In the genomic region with DNA sequence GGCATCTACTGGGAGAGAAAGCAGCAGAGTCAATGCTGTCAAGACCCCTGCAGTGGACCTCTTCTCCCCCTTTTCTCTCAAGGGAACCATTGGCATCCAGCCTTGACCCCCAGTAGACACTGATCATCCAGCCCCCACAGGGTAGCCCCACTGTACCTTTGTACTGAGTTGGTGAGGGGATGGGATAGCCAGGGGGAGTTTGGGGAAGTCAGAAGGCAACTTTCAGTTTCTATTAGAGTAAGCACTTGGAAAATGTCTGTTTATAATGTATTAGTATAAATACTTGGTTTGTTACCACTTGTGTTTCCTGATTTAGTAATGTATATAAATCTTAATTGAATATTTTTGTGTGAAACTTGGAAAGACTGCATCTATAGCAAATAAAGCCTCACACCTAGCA, we compare ENCODE assay signal across 22 cellular contexts.
DNase-seq lines count a peak whose midpoint lies in the region; ATAC-seq lines count a peak whose summit lies in the region.
"Had no signal": no experiment of that assay in that cellular context is flagged by ENCODE, and none has a peak within 500 bp of the region (broad histone marks: within the 10 kb centered on the region; RNA-seq: fewer than 3 reads in every experiment).

No MANE protein-coding gene starts in this region.

- no peaks in the 10 kb centered on the region for H3K9me3 Mint-ChIP-seq in stimulated activated naive B cell treated with anti-CD40 and anti-IgM and Interleukin-4, amounts not matched to agents 10 μg/mL and 1 μg/mL and 100 μg/mL, for 72 hours
- H3K9me3 Mint-ChIP-seq: neural progenitor cell; stimulated activated effector memory CD8-positive, alpha-beta T cell treated with anti-CD3 and anti-CD28 coated beads, Interleukin-12 subunit alpha, Interleukin-12 subunit beta, amount 100 ng/mL, for 72 hours had no signal

- DNase-seq in NOMO-1 (lab: John Stamatoyannopoulos, UW; ENCODE audit: unreplicated experiment in 2 of 2) (peak; percentile 7 to 38), germinal center (ENCODE audit: low spot score) (peak; percentile 41), NCI-H1694 (lab: John Stamatoyannopoulos, UW) (no peak), retina (no peak)
- no peak for DNase-seq in stimulated activated naive B cell treated with anti-CD40 and anti-IgM and Interleukin-4, amounts not matched to agents 10 μg/mL and 1 μg/mL and 100 μg/mL, for 72 hours
- DNase-seq in activated CD4-positive, CD25-positive, alpha-beta regulatory T cell treated with anti-CD3 and anti-CD28 coated beads, Interleukin-2, amount 50 U/mL, for 72 hours: no peak
- DNase-seq: activated CD8-positive, alpha-beta T cell treated with anti-CD3 and anti-CD28 coated beads, Interleukin-2, amount 10 ng/mL, durations not matched to agents 7 days and 5 days; activated naive CD4-positive, alpha-beta T cell treated with Interleukin-2 at 50 U/mL for 16 hours; activated T-cell treated with anti-CD3 and anti-CD28 coated beads, Interleukin-2, amount 50 U/mL, for 1 hour; amniotic stem cell; C1 segment of cervical spinal cord; left lung; NCI-H1436; NCI-H510A treated with DMSO at 0.1 percent for 48 hours; NK-92 treated with Interleukin-12 subunit alpha and Interleukin-12 subunit beta, amount 100 ng/mL, for 24 hours; stimulated activated CD4-positive, alpha-beta T cell treated with anti-CD3 and anti-CD28 coated beads, Interleukin-1b, Interleukin-23, amount 100 ng/mL, for 48 hours; transverse colon had no signal

- H3K9me3 ChIP-seq in BLaER1 treated with 17β-estradiol and CSF1 and Interleukin-3, amounts not matched to agents 10 nM and 100 nM (replicated peaks in 1 of 11): no peaks in the 10 kb centered on the region; a peak in 1 of 22 replicates
- H3K9me3 ChIP-seq: left lung, transverse colon had no signal

- H3K36me3 Mint-ChIP-seq in stimulated activated naive B cell treated with anti-CD40 and anti-IgM and Interleukin-4, amounts not matched to agents 10 μg/mL and 1 μg/mL and 100 μg/mL, for 72 hours: peaks cover 8 to 19% of the 10 kb centered on the region in 2 donors

- H3K9ac ChIP-seq in BLaER1 treated with 17β-estradiol and CSF1 and Interleukin-3, amounts not matched to agents 10 nM and 100 nM: no peak overlapping the region
- H3K9ac ChIP-seq: neural progenitor cell had no signal

- peak overlapping the region; percentile 19 to 91 (median 56); a peak in 19 of 22 replicates for H3K4me2 ChIP-seq in BLaER1 treated with 17β-estradiol and CSF1 and Interleukin-3, amounts not matched to agents 10 nM and 100 nM
- H3K4me2 ChIP-seq: neural progenitor cell had no signal

- H3K4me1 ChIP-seq in BLaER1 treated with 17β-estradiol and CSF1 and Interleukin-3, amounts not matched to agents 10 nM and 100 nM: peaks cover 10 to 26% (median 15%) of the 10 kb centered on the region in 10 experiments
- H3K4me1 ChIP-seq: neural progenitor cell had no signal

- H3K27ac ChIP-seq in BLaER1 treated with 17β-estradiol and CSF1 and Interleukin-3, amounts not matched to agents 10 nM and 100 nM: peak overlapping the region in 1 of 11 experiments; percentile 9; a peak in 2 of 22 replicates
- H3K27ac ChIP-seq: neural progenitor cell, RWPE1, transverse colon had no signal

- H3K36me3 ChIP-seq in BLaER1 treated with 17β-estradiol and CSF1 and Interleukin-3, amounts not matched to agents 10 nM and 100 nM: peaks cover 0 to 18% (median 3%) of the 10 kb centered on the region in 11 experiments; a peak in 6 of 22 replicates
- H3K36me3 ChIP-seq: left lung, neural progenitor cell had no signal

- H3K4me1 Mint-ChIP-seq in stimulated activated naive B cell treated with anti-CD40 and anti-IgM and Interleukin-4, amounts not matched to agents 10 μg/mL and 1 μg/mL and 100 μg/mL, for 72 hours: peaks cover 11 to 26% of the 10 kb centered on the region in 2 donors

- peaks cover 0 to 7% (median 0%) of the 10 kb centered on the region in 11 experiments; a peak in 1 of 22 replicates for H3K27me3 ChIP-seq in BLaER1 treated with 17β-estradiol and CSF1 and Interleukin-3, amounts not matched to agents 10 nM and 100 nM
- H3K27me3 ChIP-seq: left lung, neural progenitor cell, transverse colon had no signal

- H3K27ac Mint-ChIP-seq in stimulated activated naive B cell treated with anti-CD40 and anti-IgM and Interleukin-4, amounts not matched to agents 10 μg/mL and 1 μg/mL and 100 μg/mL, for 72 hours: peak overlapping the region; percentile 43
- H3K27ac Mint-ChIP-seq: activated CD8-positive, alpha-beta T cell treated with anti-CD3 and anti-CD28 coated beads, Interleukin-2, amount 10 ng/mL, durations not matched to agents 7 days and 5 days; neural progenitor cell; stimulated activated effector memory CD8-positive, alpha-beta T cell treated with anti-CD3 and anti-CD28 coated beads, Interleukin-12 subunit alpha, Interleukin-12 subunit beta, amount 100 ng/mL, for 72 hours had no signal

- peak overlapping the region in 1 of 2 donors; percentile 52 for H3K4me3 Mint-ChIP-seq in stimulated activated naive B cell treated with anti-CD40 and anti-IgM and Interleukin-4, amounts not matched to agents 10 μg/mL and 1 μg/mL and 100 μg/mL, for 72 hours
- H3K4me3 Mint-ChIP-seq: activated CD8-positive, alpha-beta T cell treated with anti-CD3 and anti-CD28 coated beads, Interleukin-2, amount 10 ng/mL, durations not matched to agents 7 days and 5 days; neural progenitor cell; stimulated activated effector memory CD8-positive, alpha-beta T cell treated with anti-CD3 and anti-CD28 coated beads, Interleukin-12 subunit alpha, Interleukin-12 subunit beta, amount 100 ng/mL, for 72 hours had no signal

- H3K4me3 ChIP-seq in BLaER1 treated with 17β-estradiol and CSF1 and Interleukin-3, amounts not matched to agents 10 nM and 100 nM: no peak overlapping the region
- H3K4me3 ChIP-seq: left lung, neural progenitor cell, transverse colon had no signal

- peak; percentile 52 to 75 for ATAC-seq in stimulated activated naive B cell treated with anti-CD40 and anti-IgM and Interleukin-4, amounts not matched to agents 10 μg/mL and 1 μg/mL and 100 μg/mL, for 72 hours (replicated peaks)
- no peak for ATAC-seq in HG03045 (IDR thresholded peaks at IDR 0.05; ENCODE audit: unreplicated experiment)
- ATAC-seq: activated CD8-positive, alpha-beta T cell treated with anti-CD3 and anti-CD28 coated beads, Interleukin-2, amount 10 ng/mL, durations not matched to agents 7 days and 5 days; left lung; stimulated activated effector memory CD8-positive, alpha-beta T cell treated with anti-CD3 and anti-CD28 coated beads, Interleukin-12 subunit alpha, Interleukin-12 subunit beta, amount 100 ng/mL, for 72 hours had no signal

- peaks cover 0 to 17% (median 0%) of the 10 kb centered on the region in 11 experiments; a peak in 5 of 22 replicates for H4K20me1 ChIP-seq in BLaER1 treated with 17β-estradiol and CSF1 and Interleukin-3, amounts not matched to agents 10 nM and 100 nM

- no peaks in the 10 kb centered on the region for H3K27me3 Mint-ChIP-seq in stimulated activated naive B cell treated with anti-CD40 and anti-IgM and Interleukin-4, amounts not matched to agents 10 μg/mL and 1 μg/mL and 100 μg/mL, for 72 hours

Comparison
In these comparisons a context has a peak if more than half of its experiments do, and no peak if none do; other contexts are left out.
1. DNase-seq: peak in NOMO-1 (2 of 2) and germinal center (single experiment); none in stimulated activated naive B cell treated with anti-CD40 and anti-IgM and Interleukin-4, amounts not matched to agents 10 μg/mL and 1 μg/mL and 100 μg/mL, for 72 hours (single experiment), activated CD4-positive, CD25-positive, alpha-beta regulatory T cell treated with anti-CD3 and anti-CD28 coated beads, Interleukin-2, amount 50 U/mL, for 72 hours (single experiment), NCI-H1694 (single experiment) and retina (single experiment).